In genomic region chr19:17225051-17225450, GRCh38 we compare ENCODE assay signal across 15 cellular contexts. TPM values are rescaled to one million over a fixed set of nuclear protein-coding genes. Genes with fewer than 3 reads are reported as not detected.
DNase-seq lines count a peak whose midpoint lies in the region; ATAC-seq and TF ChIP-seq lines count a peak whose summit lies in the region.
"Had no signal": no experiment of that assay in that cellular context is flagged by ENCODE, and none has a peak within 500 bp of the region (broad histone marks: within the 10 kb centered on the region; RNA-seq: fewer than 3 reads in every experiment).

No MANE protein-coding gene starts in this region.

- no peaks in the 10 kb centered on the region for H4K20me1 ChIP-seq in smooth muscle cell (ENCODE audit: low read depth)

- ATAC-seq in central memory CD8-positive, alpha-beta T cell (replicated peaks; ENCODE audit: extremely low read depth, poor library complexity, severe bottlenecking), result no peak
- ATAC-seq in HG02678 (IDR thresholded peaks at IDR 0.05; ENCODE audit: unreplicated experiment) (no peak), GM21360 (IDR thresholded peaks at IDR 0.05; ENCODE audit: unreplicated experiment) (no peak)
- ATAC-seq: upper lobe of right lung had no signal

- no peaks in the 10 kb centered on the region for H3K36me3 Mint-ChIP-seq in activated naive CD4-positive, alpha-beta T cell treated with anti-CD3 and anti-CD28 coated beads for 36 hours (ENCODE audit: low read depth)
- H3K36me3 Mint-ChIP-seq in IgD-negative memory B cell, result no peaks in the 10 kb centered on the region
- H3K36me3 Mint-ChIP-seq in central memory CD8-positive, alpha-beta T cell (ENCODE audit: insufficient read depth), result peaks cover 13% of the 10 kb centered on the region

- DNase-seq in activated naive CD4-positive, alpha-beta T cell treated with anti-CD3 and anti-CD28 coated beads for 36 hours, result no peak
- DNase-seq in activated naive CD4-positive, alpha-beta T cell (lab: John Stamatoyannopoulos, UW), result no peak
- no peak for DNase-seq in central memory CD8-positive, alpha-beta T cell (ENCODE audit: low spot score in 2 of 2)
- DNase-seq in smooth muscle cell (lab: John Stamatoyannopoulos, UW; ENCODE audit: unreplicated experiment), result no peak
- no peak for DNase-seq in mesenteric fat pad (ENCODE audit: low spot score)
- DNase-seq: NCI-H1092, NCI-H226, upper lobe of right lung had no signal

- H3K4me1 Mint-ChIP-seq in activated naive CD4-positive, alpha-beta T cell treated with anti-CD3 and anti-CD28 coated beads for 36 hours (ENCODE audit: low read depth), result peaks cover 5% of the 10 kb centered on the region
- H3K4me1 Mint-ChIP-seq in IgD-negative memory B cell, result peaks cover 0 to 3% (median 3%) of the 10 kb centered on the region in 3 donors
- peaks cover 6% of the 10 kb centered on the region for H3K4me1 Mint-ChIP-seq in central memory CD8-positive, alpha-beta T cell

- peak overlapping the region; percentile 96 for H3K4me2 ChIP-seq in smooth muscle cell

- no peak overlapping the region for H3K27ac ChIP-seq in smooth muscle cell (ENCODE audit: low read depth)
- H3K27ac ChIP-seq: SJSA1 had no signal

- intact Hi-C loops in activated naive CD4-positive, alpha-beta T cell treated with anti-CD3 and anti-CD28 coated beads for 36 hours (cut with micrococcal nuclease), result no loop called here

- H3K27me3 Mint-ChIP-seq in activated naive CD4-positive, alpha-beta T cell treated with anti-CD3 and anti-CD28 coated beads for 36 hours (ENCODE audit: low read depth), result no peaks in the 10 kb centered on the region
- no peaks in the 10 kb centered on the region for H3K27me3 Mint-ChIP-seq in IgD-negative memory B cell
- H3K27me3 Mint-ChIP-seq in central memory CD8-positive, alpha-beta T cell, result no peaks in the 10 kb centered on the region

- H3K4me3 ChIP-seq in smooth muscle cell, result no peak overlapping the region

- 95% methylated on average over 10 of the region's 10 CpGs for WGBS in smooth muscle cell (ENCODE audit: low lambda C conversion rate)

- H3K27ac Mint-ChIP-seq in activated naive CD4-positive, alpha-beta T cell treated with anti-CD3 and anti-CD28 coated beads for 36 hours, result no peak overlapping the region
- H3K27ac Mint-ChIP-seq in IgD-negative memory B cell, result peak overlapping the region in 1 of 3 donors; percentile 78
- peak overlapping the region; percentile 94 for H3K27ac Mint-ChIP-seq in central memory CD8-positive, alpha-beta T cell (ENCODE audit: low read depth)

- no peak overlapping the region for H3K9ac ChIP-seq in smooth muscle cell (ENCODE audit: low read depth)
- H3K9ac ChIP-seq: parathyroid adenoma had no signal

- CTCF ChIA-PET in activated naive CD4-positive, alpha-beta T cell treated with anti-CD3 and anti-CD28 coated beads for 36 hours (lab: Charles Lee), result interaction anchor here (0.6 to 2.1 kb wide), 2 partner anchors 9 to 121 kb away, joined by 4 read pairs; no protein-coding TSS in a partner anchor

- no peaks in the 10 kb centered on the region for H3K79me2 ChIP-seq in smooth muscle cell (ENCODE audit: low read depth)
- H3K79me2 ChIP-seq: parathyroid adenoma had no signal

- H3K4me1 ChIP-seq in smooth muscle cell (ENCODE audit: low read depth), result peaks cover 5% of the 10 kb centered on the region

- peak overlapping the region; percentile 46 for H3K4me3 Mint-ChIP-seq in activated naive CD4-positive, alpha-beta T cell treated with anti-CD3 and anti-CD28 coated beads for 36 hours
- H3K4me3 Mint-ChIP-seq in IgD-negative memory B cell, result peak overlapping the region in 3 of 4 donors; percentile 43 to 93 (median 84)
- H3K4me3 Mint-ChIP-seq in central memory CD8-positive, alpha-beta T cell, result peak overlapping the region; percentile 88

- no peak for TF ChIP-seq CTCF in smooth muscle cell (IDR thresholded peaks at IDR 0.05; ENCODE audit: borderline replicate concordance, insufficient read depth, poor library complexity, severe bottlenecking)

- no peaks in the 10 kb centered on the region for H3K27me3 ChIP-seq in smooth muscle cell (ENCODE audit: low read depth)
- H3K27me3 ChIP-seq: SJSA1, upper lobe of right lung had no signal

- no peak overlapping the region for H2AFZ ChIP-seq in smooth muscle cell (ENCODE audit: low read depth)

- peaks cover 19% of the 10 kb centered on the region for H3F3A ChIP-seq in smooth muscle cell (ENCODE audit: low read depth)

- H3K36me3 ChIP-seq in smooth muscle cell (ENCODE audit: low read depth), result no peaks in the 10 kb centered on the region
- H3K36me3 ChIP-seq: SJSA1, upper lobe of right lung had no signal

- H3K9me3 ChIP-seq in smooth muscle cell (replicated peaks; ENCODE audit: low read depth), result no peaks in the 10 kb centered on the region
- H3K9me3 ChIP-seq: SJSA1, upper lobe of right lung had no signal

- no peaks in the 10 kb centered on the region for H3K9me3 Mint-ChIP-seq in activated naive CD4-positive, alpha-beta T cell treated with anti-CD3 and anti-CD28 coated beads for 36 hours
- no peaks in the 10 kb centered on the region for H3K9me3 Mint-ChIP-seq in IgD-negative memory B cell
- no peaks in the 10 kb centered on the region for H3K9me3 Mint-ChIP-seq in central memory CD8-positive, alpha-beta T cell

RNA-seq across cellular contexts. Expression of gene OCEL1, which starts 1.0 kb away (rescaled TPM):
- total RNA-seq in activated naive CD4-positive, alpha-beta T cell treated with anti-CD3 and anti-CD28 coated beads for 36 hours, result 1 to 10 TPM; 8.7 to 9.3 TPM
- 46.0 TPM for polyA plus RNA-seq in IgD-negative memory B cell
- 2.9 and 3.2 TPM in 2 replicates for total RNA-seq in smooth muscle cell
- 34.9 and 41.3 TPM in 2 replicates for polyA plus RNA-seq in smooth muscle cell
- total RNA-seq in mesenteric fat pad, result 29.0 TPM

RNA-seq across cellular contexts. Expression of gene USE1, which starts 9.9 kb away (rescaled TPM):
- total RNA-seq in activated naive CD4-positive, alpha-beta T cell treated with anti-CD3 and anti-CD28 coated beads for 36 hours, result 10 to 100 TPM; 24.7 to 25.3 TPM
- polyA plus RNA-seq in IgD-negative memory B cell (52.5 TPM), smooth muscle cell (28.8 and 45.4 TPM in 2 replicates)
- total RNA-seq in smooth muscle cell (12.8 and 16.4 TPM in 2 replicates), mesenteric fat pad (33.2 TPM)

RNA-seq across cellular contexts. Expression of gene NR2F6, which starts 20.7 kb away (rescaled TPM):
- total RNA-seq in activated naive CD4-positive, alpha-beta T cell treated with anti-CD3 and anti-CD28 coated beads for 36 hours, result 1 to 10 TPM; 5.3 to 6.0 TPM
- polyA plus RNA-seq in IgD-negative memory B cell (1.3 TPM), smooth muscle cell (99.8 and 104 TPM in 2 replicates)
- total RNA-seq in smooth muscle cell (47.8 and 57.4 TPM in 2 replicates), mesenteric fat pad (42.8 TPM)

RNA-seq across cellular contexts. Expression of gene USHBP1, which starts 39.5 kb away (rescaled TPM):
- under 1 TPM in 1 of 2 experiments, not detected in 1; 0.20 TPM for total RNA-seq in activated naive CD4-positive, alpha-beta T cell treated with anti-CD3 and anti-CD28 coated beads for 36 hours
- polyA plus RNA-seq in IgD-negative memory B cell, result not detected
- not detected in 2 replicates for total RNA-seq in smooth muscle cell
- not detected in 2 replicates for polyA plus RNA-seq in smooth muscle cell
- 11.3 TPM for total RNA-seq in mesenteric fat pad
- total RNA-seq: Daoy, fibroblast of villous mesenchyme, SJSA1 had no signal

RNA-seq across cellular contexts. Expression of gene BABAM1, which starts 42.2 kb away (rescaled TPM):
- 100 to 1,000 TPM; 108 to 109 TPM for total RNA-seq in activated naive CD4-positive, alpha-beta T cell treated with anti-CD3 and anti-CD28 coated beads for 36 hours
- 115 TPM for polyA plus RNA-seq in IgD-negative memory B cell
- total RNA-seq in smooth muscle cell, result 62.0 and 69.8 TPM in 2 replicates
- 108 and 110 TPM in 2 replicates for polyA plus RNA-seq in smooth muscle cell
- total RNA-seq in mesenteric fat pad, result 66.0 TPM
